In genomic region chr3:192408721-192409151, GRCh38 we compare ENCODE assay signal across 11 cellular contexts.
DNase-seq lines count a peak whose midpoint lies in the region; ATAC-seq and TF ChIP-seq lines count a peak whose summit lies in the region.
"Had no signal": no experiment of that assay in that cellular context is flagged by ENCODE, and none has a peak within 500 bp of the region (broad histone marks: within the 10 kb centered on the region; RNA-seq: fewer than 3 reads in every experiment).

No MANE protein-coding gene starts in this region.

- no TSS peak for BruUV-seq in Calu3 (replicated peaks; lab: Mats Ljungman, UMichigan)

- H3K9me3 ChIP-seq in fibroblast of lung (ENCODE audit: control insufficient read depth, insufficient read depth, low read depth, low read length) = no peaks in the 10 kb centered on the region
- no peaks in the 10 kb centered on the region for H3K9me3 ChIP-seq in neuron (ENCODE audit: low read length)
- H3K9me3 ChIP-seq in effector memory CD4-positive, alpha-beta T cell (ENCODE audit: control insufficient read depth, low read length) = no peaks in the 10 kb centered on the region
- H3K9me3 ChIP-seq in naive thymus-derived CD4-positive, alpha-beta T cell (ENCODE audit: control insufficient read depth in 2 of 3, low read length in 3 of 3) = no peaks in the 10 kb centered on the region

- H3K27ac ChIP-seq in fibroblast of lung (ENCODE audit: insufficient read depth, low read length) = no peak overlapping the region
- no peak overlapping the region for H3K27ac ChIP-seq in effector memory CD4-positive, alpha-beta T cell (ENCODE audit: insufficient read depth, low read length, poor library complexity, severe bottlenecking)
- no peak overlapping the region for H3K27ac ChIP-seq in naive thymus-derived CD4-positive, alpha-beta T cell (ENCODE audit: low read depth, low read length)

- H2AFZ ChIP-seq in fibroblast of lung (ENCODE audit: low read length) (no peak overlapping the region), neuron (ENCODE audit: low read depth, low read length) (peak overlapping the region; percentile 97)

- H3K4me3 ChIP-seq in fibroblast of lung (replicated peaks in 1 of 4; ENCODE audit: control extremely low read depth in 1 of 4, insufficient read depth in 1 of 4, low read depth in 3 of 4, low read length in 4 of 4) (peak overlapping the region in 2 of 4 experiments; percentile 28 to 45), neuron (ENCODE audit: low read length) (peak overlapping the region; percentile 81)
- H3K4me3 ChIP-seq in effector memory CD4-positive, alpha-beta T cell (ENCODE audit: insufficient read depth, low read depth, low read length, poor library complexity, severe bottlenecking) = no peak overlapping the region
- no peak overlapping the region for H3K4me3 ChIP-seq in naive thymus-derived CD4-positive, alpha-beta T cell (ENCODE audit: low read length)

- no peak for ATAC-seq in naive thymus-derived CD4-positive, alpha-beta T cell
- ATAC-seq in activated CD8-positive, alpha-beta T cell treated with anti-CD3 and anti-CD28 coated beads for 36 hours = no peak
- ATAC-seq: activated CD4-positive, alpha-beta T cell treated with anti-CD3 and anti-CD28 coated beads for 36 hours had no signal

- H3K9ac ChIP-seq in fibroblast of lung (ENCODE audit: insufficient read depth, low read length) = no peak overlapping the region

- H3K4me2 ChIP-seq in fibroblast of lung (ENCODE audit: extremely low read depth, insufficient read depth, low read length) = peak overlapping the region; percentile 25

- H3K79me2 ChIP-seq in fibroblast of lung (ENCODE audit: control insufficient read depth, insufficient read depth, low read length) = no peaks in the 10 kb centered on the region

- CTCF ChIA-PET in Calu3 (lab: Charles Lee) = interaction anchor here (0.7 to 3.0 kb wide), 3 partner anchors 14 to 778 kb away, joined by 3 to 24 read pairs (median 4); no protein-coding TSS in a partner anchor
- CTCF ChIA-PET in naive thymus-derived CD4-positive, alpha-beta T cell (lab: Charles Lee) = no interaction called here
- CTCF ChIA-PET in activated CD8-positive, alpha-beta T cell treated with anti-CD3 and anti-CD28 coated beads for 36 hours (lab: Charles Lee) = interaction anchor here (0.7 kb wide), 1 partner anchor 36 kb away, joined by 3 read pairs; no protein-coding TSS in a partner anchor

- intact Hi-C loops in Calu3 (cut with micrococcal nuclease; ENCODE audit: unreplicated experiment) = no loop called here
- intact Hi-C loops in naive thymus-derived CD4-positive, alpha-beta T cell (cut with micrococcal nuclease) = no loop called here
- intact Hi-C loops in activated CD8-positive, alpha-beta T cell treated with anti-CD3 and anti-CD28 coated beads for 36 hours (cut with micrococcal nuclease) = no loop called here

- peaks cover 12% of the 10 kb centered on the region for H3K36me3 Mint-ChIP-seq in Calu3 (ENCODE audit: insufficient read depth, unreplicated experiment)
- peaks cover 0 to 7% (median 1%) of the 10 kb centered on the region in 5 donors for H3K36me3 Mint-ChIP-seq in naive thymus-derived CD4-positive, alpha-beta T cell
- H3K36me3 Mint-ChIP-seq in activated CD8-positive, alpha-beta T cell treated with anti-CD3 and anti-CD28 coated beads for 36 hours (ENCODE audit: low read depth) = no peaks in the 10 kb centered on the region

- TF ChIP-seq CTCF in Calu3 (IDR thresholded peaks at IDR 0.05; ENCODE audit: unreplicated experiment) = no peak
- no peak for TF ChIP-seq CTCF in fibroblast of lung (conservative IDR thresholded peaks at IDR 0.05 in 1 of 2, IDR thresholded peaks at IDR 0.05 in 1 of 2; ENCODE audit: low read depth in 1 of 2, low read length in 2 of 2)
- no peak for TF ChIP-seq CTCF in activated CD8-positive, alpha-beta T cell treated with anti-CD3 and anti-CD28 coated beads for 36 hours (IDR thresholded peaks at IDR 0.05)

- H4K20me1 ChIP-seq in fibroblast of lung (ENCODE audit: control insufficient read depth, extremely low read depth, insufficient read depth, low read length) = no peaks in the 10 kb centered on the region

- no peak overlapping the region for H3K27ac Mint-ChIP-seq in Calu3 (ENCODE audit: unreplicated experiment)
- no peak overlapping the region for H3K27ac Mint-ChIP-seq in naive thymus-derived CD4-positive, alpha-beta T cell
- no peak overlapping the region for H3K27ac Mint-ChIP-seq in activated CD8-positive, alpha-beta T cell treated with anti-CD3 and anti-CD28 coated beads for 36 hours
- H3K27ac Mint-ChIP-seq: activated CD4-positive, alpha-beta T cell treated with anti-CD3 and anti-CD28 coated beads for 36 hours had no signal

- H3K9me3 Mint-ChIP-seq in Calu3 (ENCODE audit: low read depth, unreplicated experiment) = peaks cover 10% of the 10 kb centered on the region
- peaks cover 0 to 6% (median 0%) of the 10 kb centered on the region in 11 donors for H3K9me3 Mint-ChIP-seq in naive thymus-derived CD4-positive, alpha-beta T cell
- no peaks in the 10 kb centered on the region for H3K9me3 Mint-ChIP-seq in activated CD8-positive, alpha-beta T cell treated with anti-CD3 and anti-CD28 coated beads for 36 hours

- H3K4me1 ChIP-seq in fibroblast of lung (ENCODE audit: control insufficient read depth, extremely low read depth, insufficient read depth, low read length) (no peaks in the 10 kb centered on the region), neuron (ENCODE audit: insufficient read depth, low read length) (peaks cover 7% of the 10 kb centered on the region)
- H3K4me1 ChIP-seq in effector memory CD4-positive, alpha-beta T cell (ENCODE audit: control insufficient read depth, insufficient read depth, low read length, poor library complexity, severe bottlenecking) = no peaks in the 10 kb centered on the region
- no peaks in the 10 kb centered on the region for H3K4me1 ChIP-seq in naive thymus-derived CD4-positive, alpha-beta T cell (ENCODE audit: control insufficient read depth in 2 of 2, insufficient read depth in 2 of 2, low read length in 2 of 2)

- DNase-seq in Calu3 (no peak), NCI-H1092 treated with DMSO at 0.1 percent for 48 hours (lab: John Stamatoyannopoulos, UW) (peak; percentile 26), fibroblast of lung (ENCODE audit: low read depth in 2 of 2) (peak; percentile 14 to 20), LoVo (ENCODE audit: low spot score) (no peak)
- no peak for DNase-seq in effector memory CD4-positive, alpha-beta T cell
- DNase-seq in naive thymus-derived CD4-positive, alpha-beta T cell = no peak
- DNase-seq in activated CD8-positive, alpha-beta T cell treated with anti-CD3 and anti-CD28 coated beads for 36 hours = no peak
- DNase-seq: DND-41, NCI-H1105 had no signal

- no peaks in the 10 kb centered on the region for H3K36me3 ChIP-seq in fibroblast of lung (ENCODE audit: control insufficient read depth, insufficient read depth, low read length)
- H3K36me3 ChIP-seq in neuron (ENCODE audit: insufficient read depth, low read length) = no peaks in the 10 kb centered on the region
- no peaks in the 10 kb centered on the region for H3K36me3 ChIP-seq in effector memory CD4-positive, alpha-beta T cell (ENCODE audit: control insufficient read depth, insufficient read depth, low read length)
- no peaks in the 10 kb centered on the region for H3K36me3 ChIP-seq in naive thymus-derived CD4-positive, alpha-beta T cell (ENCODE audit: control insufficient read depth in 2 of 3, insufficient read depth in 3 of 3, low read length in 3 of 3)

- POLR2A ChIA-PET in naive thymus-derived CD4-positive, alpha-beta T cell (lab: Charles Lee) = no interaction called here
- POLR2A ChIA-PET in activated CD8-positive, alpha-beta T cell treated with anti-CD3 and anti-CD28 coated beads for 36 hours (lab: Charles Lee) = no interaction called here

- peaks cover 19% of the 10 kb centered on the region for H3K4me1 Mint-ChIP-seq in Calu3 (ENCODE audit: low read depth, unreplicated experiment)
- peaks cover 4 to 12% (median 8%) of the 10 kb centered on the region in 7 donors for H3K4me1 Mint-ChIP-seq in naive thymus-derived CD4-positive, alpha-beta T cell
- H3K4me1 Mint-ChIP-seq in activated CD8-positive, alpha-beta T cell treated with anti-CD3 and anti-CD28 coated beads for 36 hours (ENCODE audit: low read depth) = peaks cover 3% of the 10 kb centered on the region

- H3K4me3 Mint-ChIP-seq in Calu3 (ENCODE audit: low read depth, unreplicated experiment) = peak overlapping the region; percentile 80
- peak overlapping the region in 2 of 10 donors; percentile 41 to 53 for H3K4me3 Mint-ChIP-seq in naive thymus-derived CD4-positive, alpha-beta T cell
- H3K4me3 Mint-ChIP-seq in activated CD8-positive, alpha-beta T cell treated with anti-CD3 and anti-CD28 coated beads for 36 hours = no peak overlapping the region
- H3K4me3 Mint-ChIP-seq: activated CD4-positive, alpha-beta T cell treated with anti-CD3 and anti-CD28 coated beads for 36 hours had no signal

- no peaks in the 10 kb centered on the region for H3K27me3 Mint-ChIP-seq in Calu3 (ENCODE audit: unreplicated experiment)
- peaks cover 40 to 68% (median 49%) of the 10 kb centered on the region in 5 donors for H3K27me3 Mint-ChIP-seq in naive thymus-derived CD4-positive, alpha-beta T cell
- peaks cover 46% of the 10 kb centered on the region for H3K27me3 Mint-ChIP-seq in activated CD8-positive, alpha-beta T cell treated with anti-CD3 and anti-CD28 coated beads for 36 hours

- H3K27me3 ChIP-seq in fibroblast of lung (ENCODE audit: control insufficient read depth, insufficient read depth, low read length) (peaks cover 9% of the 10 kb centered on the region), neuron (ENCODE audit: insufficient read depth, low read length) (no peaks in the 10 kb centered on the region)
- H3K27me3 ChIP-seq in effector memory CD4-positive, alpha-beta T cell (replicated peaks; ENCODE audit: control insufficient read depth, insufficient read depth, low read length, poor library complexity, severe bottlenecking) = no peaks in the 10 kb centered on the region
- H3K27me3 ChIP-seq in naive thymus-derived CD4-positive, alpha-beta T cell (ENCODE audit: control insufficient read depth in 2 of 2, insufficient read depth in 2 of 2, low read length in 2 of 2) = no peaks in the 10 kb centered on the region

Comparison
In these comparisons a context has a peak if more than half of its experiments do, and no peak if none do; other contexts are left out.
1. DNase-seq: peak in NCI-H1092 treated with DMSO at 0.1 percent for 48 hours (single experiment) and fibroblast of lung (2 of 2); none in Calu3 (single experiment), LoVo (single experiment), effector memory CD4-positive, alpha-beta T cell (0 of 3), naive thymus-derived CD4-positive, alpha-beta T cell (0 of 9) and activated CD8-positive, alpha-beta T cell treated with anti-CD3 and anti-CD28 coated beads for 36 hours (single experiment).